Comparison of ENCODE assay signal across 11 cellular contexts in genomic region chr11:280762-281485, GRCh38. TPM values are rescaled to one million over a fixed set of nuclear protein-coding genes. Genes with fewer than 3 reads are reported as not detected.
A peak's percentile ranks its signal among the peaks of the same experiment; 100 is the strongest.
DNase-seq lines count a peak whose midpoint lies in the region; ATAC-seq and TF ChIP-seq lines count a peak whose summit lies in the region.
"Had no signal": no experiment of that assay in that cellular context is flagged by ENCODE, and none has a peak within 500 bp of the region (broad histone marks: within the 10 kb centered on the region; RNA-seq: fewer than 3 reads in every experiment).

No MANE protein-coding gene starts in this region.

- DNase-seq in GM13977 (ENCODE audit: low spot score) (peak; percentile 55), cerebellar cortex (ENCODE audit: low spot score) (no peak), T1000 (lab: John Stamatoyannopoulos, UW) (no peak), NCI-H526 treated with DMSO at 0.1 percent for 48 hours (lab: John Stamatoyannopoulos, UW) (no peak)
- DNase-seq in activated naive CD4-positive, alpha-beta T cell treated with anti-CD3 and anti-CD28 coated beads for 36 hours, result peak; percentile 56
- DNase-seq: Karpas-422 had no signal

- no peak for TF ChIP-seq CTCF in 22Rv1 (IDR thresholded peaks at IDR 0.05)
- TF ChIP-seq CTCF in GM13977 (IDR thresholded peaks at IDR 0.05; ENCODE audit: extremely low read depth, insufficient read depth, missing control alignments), result no peak

- H3K27me3 Mint-ChIP-seq in activated naive CD4-positive, alpha-beta T cell treated with anti-CD3 and anti-CD28 coated beads for 36 hours (ENCODE audit: low read depth), result peaks cover 19% of the 10 kb centered on the region

- peaks cover 54% of the 10 kb centered on the region for H3K4me1 ChIP-seq in mononuclear cell (ENCODE audit: insufficient read depth, low read length)

- peak overlapping the region; percentile 68; the same call in 1 of the 2 replicates for H3K27ac ChIP-seq in 22Rv1

- H3K4me1 Mint-ChIP-seq in activated naive CD4-positive, alpha-beta T cell treated with anti-CD3 and anti-CD28 coated beads for 36 hours (ENCODE audit: low read depth), result peaks cover 51% of the 10 kb centered on the region

- H3K4me3 ChIP-seq in mononuclear cell (ENCODE audit: low read length), result peak overlapping the region; percentile 45

- CTCF ChIA-PET in activated naive CD4-positive, alpha-beta T cell treated with anti-CD3 and anti-CD28 coated beads for 36 hours (lab: Charles Lee), result interaction anchor here (1.0 to 2.7 kb wide), 4 partner anchors 9 to 238 kb away, joined by 3 to 8 read pairs (median 5); no protein-coding TSS in a partner anchor

- peaks cover 13% of the 10 kb centered on the region for H3K9me3 Mint-ChIP-seq in activated naive CD4-positive, alpha-beta T cell treated with anti-CD3 and anti-CD28 coated beads for 36 hours

- ATAC-seq in HG03521 (IDR thresholded peaks at IDR 0.05; ENCODE audit: unreplicated experiment), result no peak

- H3K9me3 ChIP-seq in mononuclear cell (ENCODE audit: low read depth, low read length), result no peaks in the 10 kb centered on the region

- H3K27ac Mint-ChIP-seq in activated naive CD4-positive, alpha-beta T cell treated with anti-CD3 and anti-CD28 coated beads for 36 hours, result peak overlapping the region; percentile 65

- peaks cover 29% of the 10 kb centered on the region for H3K27me3 ChIP-seq in mononuclear cell (ENCODE audit: insufficient read depth, low read length)

- intact Hi-C loops in activated naive CD4-positive, alpha-beta T cell treated with anti-CD3 and anti-CD28 coated beads for 36 hours (cut with micrococcal nuclease), result loop anchor here (1.0 to 2.0 kb wide), 2 partner anchors 8 to 44 kb away; partner anchors contain the start of genes PGGHG, PSMD13 and SIRT3

- in situ Hi-C loops in GM13977 (cut with MboI; ENCODE audit: low pct_unique_long_range_greater_than_20kb, low sequenced_read_pairs, unreplicated experiment), result no loop called here

- peak overlapping the region; percentile 77 for H3K4me3 Mint-ChIP-seq in activated naive CD4-positive, alpha-beta T cell treated with anti-CD3 and anti-CD28 coated beads for 36 hours

- peaks cover 8% of the 10 kb centered on the region for H3K36me3 Mint-ChIP-seq in activated naive CD4-positive, alpha-beta T cell treated with anti-CD3 and anti-CD28 coated beads for 36 hours (ENCODE audit: low read depth)

RNA-seq across cellular contexts. Expression of gene NLRP6, which starts 2.7 kb away (rescaled TPM):
- 1 to 10 TPM; 1.2 to 1.5 TPM for total RNA-seq in activated naive CD4-positive, alpha-beta T cell treated with anti-CD3 and anti-CD28 coated beads for 36 hours
- 9.7 TPM for total RNA-seq in mononuclear cell
- total RNA-seq: epithelial cell of proximal tubule, lung microvascular endothelial cell had no signal

RNA-seq across cellular contexts. Expression of gene PGGHG, which starts 8.0 kb away (rescaled TPM):
- 100 to 1,000 TPM in 1 of 2 experiments, 10 to 100 TPM in 1; 99.6 to 101 TPM for total RNA-seq in activated naive CD4-positive, alpha-beta T cell treated with anti-CD3 and anti-CD28 coated beads for 36 hours
- total RNA-seq in mononuclear cell, result 85.2 TPM

RNA-seq across cellular contexts. Expression of gene IFITM5, which starts 18.4 kb away (rescaled TPM):
- total RNA-seq in activated naive CD4-positive, alpha-beta T cell treated with anti-CD3 and anti-CD28 coated beads for 36 hours, result not detected
- not detected for total RNA-seq in mononuclear cell
- total RNA-seq: epithelial cell of proximal tubule, lung microvascular endothelial cell had no signal

RNA-seq across cellular contexts. Expression of gene IFITM2, which starts 26.7 kb away (rescaled TPM):
- total RNA-seq in activated naive CD4-positive, alpha-beta T cell treated with anti-CD3 and anti-CD28 coated beads for 36 hours, result 100 to 1,000 TPM; 760 to 802 TPM
- total RNA-seq in mononuclear cell, result 52.9 TPM

RNA-seq across cellular contexts. Expression of gene IFITM1, which starts 32.9 kb away (rescaled TPM):
- 100 to 1,000 TPM; 359 to 378 TPM for total RNA-seq in activated naive CD4-positive, alpha-beta T cell treated with anti-CD3 and anti-CD28 coated beads for 36 hours
- 276 TPM for total RNA-seq in mononuclear cell

Comparison
In these comparisons a context has a peak if more than half of its experiments do, and no peak if none do; other contexts are left out.
1. DNase-seq: peak in GM13977 (single experiment) and activated naive CD4-positive, alpha-beta T cell treated with anti-CD3 and anti-CD28 coated beads for 36 hours (single experiment); none in cerebellar cortex (single experiment), T1000 (single experiment) and NCI-H526 treated with DMSO at 0.1 percent for 48 hours (single experiment).